Comparison of ENCODE assay signal across 17 cellular contexts in genomic region chr2:227323818-227324217, GRCh38. TPM values are rescaled to one million over a fixed set of nuclear protein-coding genes. Genes with fewer than 3 reads are reported as not detected.
DNase-seq lines count a peak whose midpoint lies in the region; ATAC-seq and TF ChIP-seq lines count a peak whose summit lies in the region.
"Had no signal": no experiment of that assay in that cellular context is flagged by ENCODE, and none has a peak within 500 bp of the region (broad histone marks: within the 10 kb centered on the region; RNA-seq: fewer than 3 reads in every experiment).

No MANE protein-coding gene starts in this region.

- H3K27me3 Mint-ChIP-seq in activated CD8-positive, alpha-beta T cell treated with anti-CD3 and anti-CD28 coated beads for 36 hours = no peaks in the 10 kb centered on the region
- peaks cover 9 to 15% (median 10%) of the 10 kb centered on the region in 3 donors for H3K27me3 Mint-ChIP-seq in naive B cell

- H3K9me2 ChIP-seq in DOHH2 (replicated peaks; ENCODE audit: control insufficient read depth, low read length) = no peaks in the 10 kb centered on the region

- H3K4me2 ChIP-seq in DOHH2 (ENCODE audit: low read length) = peak overlapping the region; percentile 97

- POLR2A ChIA-PET in activated CD8-positive, alpha-beta T cell treated with anti-CD3 and anti-CD28 coated beads for 36 hours (lab: Charles Lee) = no interaction called here

- H3K4me1 ChIP-seq in ACC112 (ENCODE audit: control insufficient read depth, insufficient read depth, low read length, unreplicated experiment) (peaks cover 9% of the 10 kb centered on the region), DOHH2 (ENCODE audit: control insufficient read depth, low read length) (peaks cover 27% of the 10 kb centered on the region)
- H3K4me1 ChIP-seq: testis had no signal

- no peak overlapping the region for H3K27ac Mint-ChIP-seq in activated CD8-positive, alpha-beta T cell treated with anti-CD3 and anti-CD28 coated beads for 36 hours
- H3K27ac Mint-ChIP-seq in naive B cell = peak overlapping the region in 4 of 6 donors; percentile 60 to 95 (median 91)

- intact Hi-C loops in activated CD8-positive, alpha-beta T cell treated with anti-CD3 and anti-CD28 coated beads for 36 hours (cut with micrococcal nuclease) = no loop called here
- intact Hi-C loops in Right ventricle myocardium superior (cut with DNase I) = no loop called here

- peaks cover 4% of the 10 kb centered on the region for H3K9me3 Mint-ChIP-seq in activated CD8-positive, alpha-beta T cell treated with anti-CD3 and anti-CD28 coated beads for 36 hours
- H3K9me3 Mint-ChIP-seq in naive B cell = peaks cover 0 to 6% (median 1%) of the 10 kb centered on the region in 7 donors

- H3K79me2 ChIP-seq in ACC112 (ENCODE audit: control insufficient read depth, insufficient read depth, low read length, unreplicated experiment) (peaks cover 44% of the 10 kb centered on the region), DOHH2 (ENCODE audit: control insufficient read depth, low read length) (peaks cover 43% of the 10 kb centered on the region)

- CTCF ChIA-PET in activated CD8-positive, alpha-beta T cell treated with anti-CD3 and anti-CD28 coated beads for 36 hours (lab: Charles Lee) = no interaction called here

- peaks cover 29% of the 10 kb centered on the region for H3K4me1 Mint-ChIP-seq in activated CD8-positive, alpha-beta T cell treated with anti-CD3 and anti-CD28 coated beads for 36 hours (ENCODE audit: low read depth)
- H3K4me1 Mint-ChIP-seq in naive B cell = peaks cover 15 to 33% (median 33%) of the 10 kb centered on the region in 3 donors

- no peak overlapping the region for H2AFZ ChIP-seq in ACC112 (ENCODE audit: low read length, unreplicated experiment)

- no peaks in the 10 kb centered on the region for H3K27me3 ChIP-seq in ACC112 (ENCODE audit: insufficient read depth, low read length)
- H3K27me3 ChIP-seq in DOHH2 (ENCODE audit: control insufficient read depth, low read length) = no peaks in the 10 kb centered on the region
- H3K27me3 ChIP-seq: testis had no signal

- no peak for ATAC-seq in activated CD8-positive, alpha-beta T cell treated with anti-CD3 and anti-CD28 coated beads for 36 hours
- ATAC-seq in naive B cell (ENCODE audit: low read depth in 2 of 2) = no peak
- ATAC-seq in GM21529 (IDR thresholded peaks at IDR 0.05; ENCODE audit: unreplicated experiment) = no peak
- ATAC-seq in Right ventricle myocardium superior (ENCODE audit: poor library complexity) = no peak

- H3K27ac ChIP-seq in ACC112 (ENCODE audit: low read depth, low read length) = no peak overlapping the region
- no peak overlapping the region for H3K27ac ChIP-seq in DOHH2 (ENCODE audit: low read depth, low read length)

- no peaks in the 10 kb centered on the region for H3K36me3 Mint-ChIP-seq in activated CD8-positive, alpha-beta T cell treated with anti-CD3 and anti-CD28 coated beads for 36 hours (ENCODE audit: low read depth)
- H3K36me3 Mint-ChIP-seq in naive B cell = no peaks in the 10 kb centered on the region

- peak overlapping the region; percentile 90 for H3K4me3 Mint-ChIP-seq in activated CD8-positive, alpha-beta T cell treated with anti-CD3 and anti-CD28 coated beads for 36 hours
- peak overlapping the region in 6 of 8 donors; percentile 32 to 97 (median 96) for H3K4me3 Mint-ChIP-seq in naive B cell

- no peak for TF ChIP-seq CTCF in DOHH2 (IDR thresholded peaks at IDR 0.05; ENCODE audit: low read depth, low read length, poor library complexity, severe bottlenecking)
- TF ChIP-seq CTCF in activated CD8-positive, alpha-beta T cell treated with anti-CD3 and anti-CD28 coated beads for 36 hours (IDR thresholded peaks at IDR 0.05) = no peak

- H3K4me3 ChIP-seq in ACC112 (ENCODE audit: low read depth, low read length) (peak overlapping the region; percentile 97), DOHH2 (ENCODE audit: low read length) (peak overlapping the region; percentile 98)

- H4K20me1 ChIP-seq in DOHH2 (ENCODE audit: control insufficient read depth, insufficient read depth, low read depth, low read length) = 0 out of 2 replicates have a peak, but pooled peaks cover 6% of the 10 kb centered on the region

- no peaks in the 10 kb centered on the region for H3F3A ChIP-seq in DOHH2 (ENCODE audit: control insufficient read depth, insufficient read depth)

- no peaks in the 10 kb centered on the region for H3K36me3 ChIP-seq in ACC112 (ENCODE audit: insufficient read depth, low read length)
- H3K36me3 ChIP-seq in DOHH2 (ENCODE audit: control insufficient read depth, low read length) = peaks cover 12% of the 10 kb centered on the region

- no peaks in the 10 kb centered on the region; the same call in 1 of the 2 replicates for H3K9me3 ChIP-seq in DOHH2 (ENCODE audit: control insufficient read depth, insufficient read depth, low read length)
- H3K9me3 ChIP-seq: testis had no signal

- no peak for DNase-seq in activated CD8-positive, alpha-beta T cell treated with anti-CD3 and anti-CD28 coated beads for 36 hours
- no peak for DNase-seq in naive B cell
- DNase-seq in globus pallidus (ENCODE audit: low spot score) = no peak
- no peak for DNase-seq in SKM-1 (lab: John Stamatoyannopoulos, UW; ENCODE audit: unreplicated experiment)
- no peak for DNase-seq in Right ventricle myocardium superior
- DNase-seq: activated CD4-positive, alpha-beta T cell treated with anti-CD3 and anti-CD28 coated beads for 1 hour; DMS53; effector CD4-positive, alpha-beta T cell; GOT3; NCI-H187; NCI-H526; T-helper 1 cell; testis had no signal

RNA-seq across cellular contexts. Expression of gene MFF, which starts 1.2 kb away (rescaled TPM):
- 10 to 100 TPM; 66.5 to 73.9 TPM for total RNA-seq in activated CD8-positive, alpha-beta T cell treated with anti-CD3 and anti-CD28 coated beads for 36 hours
- polyA plus RNA-seq in naive B cell (ENCODE audit: low read depth in 6 of 6) = 100 to 1,000 TPM; 162 to 232 (median 172) TPM
- 87.2 TPM for total RNA-seq in Right ventricle myocardium superior

RNA-seq across cellular contexts. Expression of gene TM4SF20, which starts 55.3 kb away (rescaled TPM):
- total RNA-seq in activated CD8-positive, alpha-beta T cell treated with anti-CD3 and anti-CD28 coated beads for 36 hours = not detected
- under 1 TPM in 1 of 6 donors, not detected in 5; 0.10 TPM for polyA plus RNA-seq in naive B cell (ENCODE audit: low read depth in 6 of 6)
- not detected for total RNA-seq in Right ventricle myocardium superior
- total RNA-seq: lung had no signal
